ENCODE assay signal across 24 cellular contexts in the genomic region with DNA sequence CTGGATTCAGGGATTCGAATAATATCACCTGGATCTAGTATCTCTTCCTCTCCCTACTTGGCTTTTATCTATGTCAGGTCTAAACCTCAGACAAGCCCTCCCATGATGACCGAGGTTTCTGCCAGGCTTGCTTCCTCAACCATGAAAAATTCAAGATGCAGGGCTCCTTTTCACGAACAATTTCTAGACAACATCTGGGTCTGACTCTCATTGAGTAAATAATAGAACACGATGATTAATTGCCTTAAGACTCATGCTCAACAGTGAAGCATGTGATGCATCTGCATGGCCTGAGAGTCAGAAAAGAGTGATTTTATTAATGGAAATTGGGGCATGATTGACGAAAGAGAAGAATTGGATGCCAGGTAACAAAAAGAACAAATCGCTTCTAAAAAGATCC.
DNase-seq lines count a peak whose midpoint lies in the region; ATAC-seq and TF ChIP-seq lines count a peak whose summit lies in the region.
"Had no signal": no experiment of that assay in that cellular context is flagged by ENCODE, and none has a peak within 500 bp of the region (broad histone marks: within the 10 kb centered on the region; RNA-seq: fewer than 3 reads in every experiment).

No MANE protein-coding gene starts in this region.

- peaks cover 12% of the 10 kb centered on the region for H3K4me1 ChIP-seq in OCI-LY7 (ENCODE audit: insufficient read depth, low read length, poor library complexity, severe bottlenecking)
- H3K4me1 ChIP-seq: left lung had no signal

- BruUV-seq in OCI-LY7 (replicated peaks; lab: Mats Ljungman, UMichigan) = no TSS peak

- H3K4me1 Mint-ChIP-seq in natural killer cell = no peaks in the 10 kb centered on the region
- H3K4me1 Mint-ChIP-seq in activated naive CD8-positive, alpha-beta T cell treated with anti-CD3 and anti-CD28 coated beads, Interleukin-2, amount 50 U/mL, for 24 hours = no peaks in the 10 kb centered on the region
- H3K4me1 Mint-ChIP-seq: activated CD4-positive, alpha-beta T cell treated with anti-CD3 and anti-CD28 coated beads, Interleukin-2, amount 10 ng/mL, durations not matched to agents 24 days and 14 days; CD4-positive, CD25-positive, alpha-beta regulatory T cell had no signal

- H3K27ac Mint-ChIP-seq in natural killer cell = no peak overlapping the region
- H3K27ac Mint-ChIP-seq in activated naive CD8-positive, alpha-beta T cell treated with anti-CD3 and anti-CD28 coated beads, Interleukin-2, amount 50 U/mL, for 24 hours = no peak overlapping the region
- H3K27ac Mint-ChIP-seq: activated CD4-positive, alpha-beta T cell treated with anti-CD3 and anti-CD28 coated beads, Interleukin-2, amount 10 ng/mL, durations not matched to agents 24 days and 14 days; CD4-positive, CD25-positive, alpha-beta regulatory T cell; dendritic cell treated with granulocyte-macrophage colony-stimulating factor and Interleukin-4, amounts not matched to agents 40 ng/mL and 50 ng/mL, for 4 days had no signal

- POLR2A ChIA-PET in OCI-LY7 (lab: Charles Lee) = interaction anchor here (0.6 kb wide), 1 partner anchor 72 kb away, joined by 3 read pairs; no protein-coding TSS in a partner anchor

- no peaks in the 10 kb centered on the region for H3K9me2 ChIP-seq in OCI-LY7 (ENCODE audit: insufficient read depth, low read length)

- DNase-seq in Caki2 (ENCODE audit: low read depth) (peak; percentile 49), OCI-LY7 (ENCODE audit: low spot score) (no peak), epithelial cell of prostate (ENCODE audit: low read depth, low spot score) (peak; percentile 70), kidney tubule cell (ENCODE audit: low spot score) (peak; percentile 92), HuH-7 (ENCODE audit: low spot score) (no peak), natural killer cell (no peak)
- DNase-seq in activated naive CD8-positive, alpha-beta T cell treated with anti-CD3 and anti-CD28 coated beads, Interleukin-2, amount 50 U/mL, for 24 hours = no peak
- DNase-seq: activated CD4-positive, alpha-beta T cell treated with anti-CD3 and anti-CD28 coated beads, Interleukin-2, amount 10 ng/mL, durations not matched to agents 24 days and 14 days; activated naive CD4-positive, alpha-beta T cell treated with Interleukin-2 at 50 U/mL for 16 hours; activated T-cell treated with anti-CD3 and anti-CD28 coated beads, Interleukin-2, amount 50 U/mL, for 4 hours; amniotic stem cell; CD4-positive, CD25-positive, alpha-beta regulatory T cell; KBM-7; left lung; naive B cell; NCI-H1436 treated with DMSO at 0.1 percent for 48 hours; NCI-H526 treated with DMSO at 0.1 percent for 48 hours; occipital lobe; stimulated activated CD4-positive, alpha-beta T cell treated with anti-CD3 and anti-CD28 coated beads, Interleukin-2, amount 100 ng/mL, for 24 hours; WERI-Rb-1 had no signal

- intact Hi-C loops in OCI-LY7 (cut with micrococcal nuclease; ENCODE audit: unreplicated experiment) = no loop called here
- intact Hi-C loops in natural killer cell (cut with micrococcal nuclease) = no loop called here

- no peak overlapping the region for H3K4me3 ChIP-seq in OCI-LY7 (ENCODE audit: low read depth, low read length, poor library complexity, severe bottlenecking)
- H3K4me3 ChIP-seq: left lung, smooth muscle cell, suprapubic skin had no signal

- H3K4me2 ChIP-seq in OCI-LY7 (ENCODE audit: low read length) = no peak overlapping the region
- H3K4me2 ChIP-seq: smooth muscle cell had no signal

- H3K27ac ChIP-seq in OCI-LY7 (ENCODE audit: low read depth, low read length, poor library complexity, severe bottlenecking) (no peak overlapping the region), epithelial cell of prostate (peak overlapping the region; percentile 39)
- H3K27ac ChIP-seq: left lung, suprapubic skin, WERI-Rb-1 had no signal

- H3K9me3 Mint-ChIP-seq in natural killer cell = peaks cover 0 to 2% of the 10 kb centered on the region in 2 donors
- no peaks in the 10 kb centered on the region for H3K9me3 Mint-ChIP-seq in activated naive CD8-positive, alpha-beta T cell treated with anti-CD3 and anti-CD28 coated beads, Interleukin-2, amount 50 U/mL, for 24 hours
- H3K9me3 Mint-ChIP-seq: activated CD4-positive, alpha-beta T cell treated with anti-CD3 and anti-CD28 coated beads, Interleukin-2, amount 10 ng/mL, durations not matched to agents 24 days and 14 days; dendritic cell treated with granulocyte-macrophage colony-stimulating factor and Interleukin-4, amounts not matched to agents 40 ng/mL and 50 ng/mL, for 4 days had no signal

- no peaks in the 10 kb centered on the region for H3K36me3 Mint-ChIP-seq in natural killer cell
- H3K36me3 Mint-ChIP-seq in activated naive CD8-positive, alpha-beta T cell treated with anti-CD3 and anti-CD28 coated beads, Interleukin-2, amount 50 U/mL, for 24 hours (ENCODE audit: low read depth) = no peaks in the 10 kb centered on the region
- H3K36me3 Mint-ChIP-seq: CD4-positive, CD25-positive, alpha-beta regulatory T cell; naive B cell had no signal

- H3K36me3 ChIP-seq in OCI-LY7 (ENCODE audit: insufficient read depth, low read length) = no peaks in the 10 kb centered on the region
- H3K36me3 ChIP-seq: left lung, suprapubic skin, WERI-Rb-1 had no signal

- 0 out of 2 replicates have a peak overlapping the region, but pooled peaks have one; percentile 8 for H2AFZ ChIP-seq in OCI-LY7 (ENCODE audit: low read length)

- H4K20me1 ChIP-seq in OCI-LY7 (ENCODE audit: insufficient read depth, low read length) = no peaks in the 10 kb centered on the region

- no peaks in the 10 kb centered on the region for H3K9me3 ChIP-seq in OCI-LY7 (ENCODE audit: low read length)
- H3K9me3 ChIP-seq: left lung, suprapubic skin had no signal

- H3K4me3 Mint-ChIP-seq in natural killer cell = no peak overlapping the region
- no peak overlapping the region for H3K4me3 Mint-ChIP-seq in activated naive CD8-positive, alpha-beta T cell treated with anti-CD3 and anti-CD28 coated beads, Interleukin-2, amount 50 U/mL, for 24 hours
- H3K4me3 Mint-ChIP-seq: activated CD4-positive, alpha-beta T cell treated with anti-CD3 and anti-CD28 coated beads, Interleukin-2, amount 10 ng/mL, durations not matched to agents 24 days and 14 days; activated T-cell treated with anti-CD3 and anti-CD28 coated beads, Interleukin-2, amount 50 U/mL, for 4 hours; CD4-positive, CD25-positive, alpha-beta regulatory T cell; dendritic cell treated with granulocyte-macrophage colony-stimulating factor and Interleukin-4, amounts not matched to agents 40 ng/mL and 50 ng/mL, for 4 days; naive B cell had no signal

- H3K79me2 ChIP-seq in OCI-LY7 (ENCODE audit: insufficient read depth, low read depth, low read length) = no peaks in the 10 kb centered on the region

- CTCF ChIA-PET in OCI-LY7 (lab: Charles Lee; ENCODE audit: unreplicated experiment) = no interaction called here

- no peak for TF ChIP-seq CTCF in OCI-LY7 (conservative IDR thresholded peaks at IDR 0.05; ENCODE audit: low read length)
- no peak for TF ChIP-seq CTCF in natural killer cell (IDR thresholded peaks at IDR 0.05)

- ATAC-seq in natural killer cell = no peak
- ATAC-seq in activated naive CD8-positive, alpha-beta T cell treated with anti-CD3 and anti-CD28 coated beads, Interleukin-2, amount 50 U/mL, for 24 hours = no peak
- ATAC-seq: activated T-cell treated with anti-CD3 and anti-CD28 coated beads, Interleukin-2, amount 50 U/mL, for 4 hours; left lung; Right ventricle myocardium inferior had no signal

- H3K27me3 Mint-ChIP-seq in natural killer cell (ENCODE audit: low read depth in 2 of 2) = peaks cover 3 to 28% of the 10 kb centered on the region in 2 donors
- peaks cover 2% of the 10 kb centered on the region for H3K27me3 Mint-ChIP-seq in activated naive CD8-positive, alpha-beta T cell treated with anti-CD3 and anti-CD28 coated beads, Interleukin-2, amount 50 U/mL, for 24 hours
- H3K27me3 Mint-ChIP-seq: activated CD4-positive, alpha-beta T cell treated with anti-CD3 and anti-CD28 coated beads, Interleukin-2, amount 10 ng/mL, durations not matched to agents 24 days and 14 days; CD4-positive, CD25-positive, alpha-beta regulatory T cell had no signal

- in situ Hi-C loops in Caki2 (cut with HindIII; ENCODE audit: low pct_unique_long_range_greater_than_20kb, low sequenced_read_pairs) = no loop called here

Comparison
In these comparisons a context has a peak if more than half of its experiments do, and no peak if none do; other contexts are left out.
1. DNase-seq: peak in Caki2 (single experiment), epithelial cell of prostate (single experiment) and kidney tubule cell (single experiment); none in OCI-LY7 (single experiment), HuH-7 (single experiment), natural killer cell (single experiment) and activated naive CD8-positive, alpha-beta T cell treated with anti-CD3 and anti-CD28 coated beads, Interleukin-2, amount 50 U/mL, for 24 hours (single experiment).